ENCODE assay signal across 10 cellular contexts in genomic region chr19:17450264-17451075, GRCh38. TPM values are rescaled to one million over a fixed set of nuclear protein-coding genes. Genes with fewer than 3 reads are reported as not detected.
DNase-seq lines count a peak whose midpoint lies in the region; ATAC-seq and TF ChIP-seq lines count a peak whose summit lies in the region.
"Had no signal": no experiment of that assay in that cellular context is flagged by ENCODE, and none has a peak within 500 bp of the region (broad histone marks: within the 10 kb centered on the region; RNA-seq: fewer than 3 reads in every experiment).

No MANE protein-coding gene starts in this region.

- H4K12ac ChIP-seq in trophoblast cell (ENCODE audit: low read depth, low read length): no peak overlapping the region

- H4K8ac ChIP-seq in trophoblast cell (ENCODE audit: low read depth, low read length): no peak overlapping the region

- H3K4me3 Mint-ChIP-seq in activated T-cell treated with anti-CD3 and anti-CD28 coated beads, Interleukin-2, amount 50 U/mL, for 4 hours: peak overlapping the region; percentile 53

- H3K79me1 ChIP-seq in trophoblast cell (ENCODE audit: low read length): no peaks in the 10 kb centered on the region

- no peaks in the 10 kb centered on the region for H3K9me3 Mint-ChIP-seq in activated T-cell treated with anti-CD3 and anti-CD28 coated beads, Interleukin-2, amount 50 U/mL, for 4 hours

- no peak overlapping the region for H2BK120ac ChIP-seq in trophoblast cell (ENCODE audit: insufficient read depth, low read length, poor library complexity)

- H2BK5ac ChIP-seq in trophoblast cell (ENCODE audit: low read depth, low read length, poor library complexity): no peak overlapping the region

- no peak for TF ChIP-seq CTCF in DND-41 (IDR thresholded peaks at IDR 0.05; ENCODE audit: borderline replicate concordance, extremely low read depth, low read length, poor library complexity, severe bottlenecking)

- no peak overlapping the region for H2BK12ac ChIP-seq in trophoblast cell (ENCODE audit: low read length)

- H3K18ac ChIP-seq in trophoblast cell (ENCODE audit: low read length): no peak overlapping the region

- H3K36me3 ChIP-seq in DND-41 (ENCODE audit: insufficient read depth, low read length) (no peaks in the 10 kb centered on the region), trophoblast cell (ENCODE audit: control insufficient read depth in 1 of 2, insufficient read depth in 2 of 2, low read length in 2 of 2) (no peaks in the 10 kb centered on the region)

- H3K27me3 ChIP-seq in DND-41 (ENCODE audit: insufficient read depth, low read length, poor library complexity): peaks cover 15% of the 10 kb centered on the region
- H3K27me3 ChIP-seq in trophoblast cell (ENCODE audit: insufficient read depth, low read length): peaks cover 27% of the 10 kb centered on the region

- H3K27ac ChIP-seq in DND-41 (ENCODE audit: low read length): no peak overlapping the region
- no peak overlapping the region for H3K27ac ChIP-seq in trophoblast cell (ENCODE audit: low read depth, low read length)

- H2AK5ac ChIP-seq in trophoblast cell (ENCODE audit: low read length): no peak overlapping the region

- DNase-seq in DND-41: peak; percentile 25
- peak; percentile 51 to 80 for DNase-seq in Kasumi-1 (lab: John Stamatoyannopoulos, UW)
- DNase-seq in activated T-cell treated with anti-CD3 and anti-CD28 coated beads, Interleukin-2, amount 50 U/mL, for 4 hours: peak; percentile 27
- DNase-seq in trophoblast cell: peak; percentile 60 to 83
- no peak for DNase-seq in nucleus accumbens (lab: John Stamatoyannopoulos, UW)
- DNase-seq in NCI-H82 treated with DMSO at 0.1 percent for 48 hours (lab: John Stamatoyannopoulos, UW; ENCODE audit: unreplicated experiment): no peak
- no peak for DNase-seq in NCI-H2171 treated with DMSO at 0.1 percent for 48 hours (lab: John Stamatoyannopoulos, UW)
- DNase-seq: NCI-H2081 treated with DMSO at 0.1 percent for 48 hours, substantia nigra had no signal

- H3K4me2 ChIP-seq in DND-41 (ENCODE audit: insufficient read depth, low read length) (no peak overlapping the region), trophoblast cell (ENCODE audit: low read length) (no peak overlapping the region)

- no peaks in the 10 kb centered on the region for H3K79me2 ChIP-seq in DND-41 (ENCODE audit: insufficient read depth, low read length)
- H3K79me2 ChIP-seq in trophoblast cell (ENCODE audit: control insufficient read depth, insufficient read depth, low read length, poor library complexity): no peaks in the 10 kb centered on the region

- no CpG with 5 or more reads among the region's 8 CpGs for WGBS in trophoblast cell (ENCODE audit: extremely low coverage, insufficient coverage, insufficient read length)

- H3K27me3 Mint-ChIP-seq in activated T-cell treated with anti-CD3 and anti-CD28 coated beads, Interleukin-2, amount 50 U/mL, for 4 hours (ENCODE audit: low read depth): peaks cover 26% of the 10 kb centered on the region

- H3K4me1 ChIP-seq in DND-41 (ENCODE audit: insufficient read depth, low read length) (peaks cover 13% of the 10 kb centered on the region), trophoblast cell (ENCODE audit: control insufficient read depth in 1 of 2, insufficient read depth in 2 of 2, low read length in 2 of 2) (peaks cover 0 to 2% of the 10 kb centered on the region in 2 experiments)

- H4K20me1 ChIP-seq in DND-41 (ENCODE audit: insufficient read depth, low read length): no peaks in the 10 kb centered on the region

- H3K9ac ChIP-seq in DND-41 (ENCODE audit: low read depth, low read length): no peak overlapping the region
- no peak overlapping the region for H3K9ac ChIP-seq in trophoblast cell (ENCODE audit: low read length)

- no peaks in the 10 kb centered on the region for H3K9me3 ChIP-seq in DND-41 (ENCODE audit: insufficient read depth, low read length, severe bottlenecking)
- H3K9me3 ChIP-seq in trophoblast cell (ENCODE audit: insufficient read depth, low read depth, low read length): peaks cover 10% of the 10 kb centered on the region

- no peak overlapping the region for H3K23ac ChIP-seq in trophoblast cell (ENCODE audit: low read length)

- ATAC-seq in DND-41 (ENCODE audit: insufficient read depth, low read depth) (peak; percentile 20; the same call in 1 of the 3 replicates), GM21423 (IDR thresholded peaks at IDR 0.05; ENCODE audit: unreplicated experiment) (no peak)
- peak; percentile 85 to 87 for ATAC-seq in activated T-cell treated with anti-CD3 and anti-CD28 coated beads, Interleukin-2, amount 50 U/mL, for 4 hours

- no peaks in the 10 kb centered on the region for H3K36me3 Mint-ChIP-seq in activated T-cell treated with anti-CD3 and anti-CD28 coated beads, Interleukin-2, amount 50 U/mL, for 4 hours (ENCODE audit: insufficient read depth)

- no peak overlapping the region for H4K91ac ChIP-seq in trophoblast cell (ENCODE audit: low read depth, low read length)

- H3K4ac ChIP-seq in trophoblast cell (ENCODE audit: low read depth, low read length): no peak overlapping the region

- H3K14ac ChIP-seq in trophoblast cell (ENCODE audit: low read length): no peak overlapping the region

- H2AFZ ChIP-seq in DND-41 (ENCODE audit: low read depth, low read length) (no peak overlapping the region), trophoblast cell (ENCODE audit: insufficient read depth, low read length, poor library complexity) (no peak overlapping the region)

- no peak overlapping the region for H3K4me3 ChIP-seq in DND-41 (ENCODE audit: low read depth in 1 of 2, low read length in 2 of 2)
- H3K4me3 ChIP-seq in trophoblast cell (ENCODE audit: low read depth, low read length): no peak overlapping the region

- peaks cover 21% of the 10 kb centered on the region for H3K4me1 Mint-ChIP-seq in activated T-cell treated with anti-CD3 and anti-CD28 coated beads, Interleukin-2, amount 50 U/mL, for 4 hours (ENCODE audit: low read depth)

RNA-seq across cellular contexts. Expression of gene TMEM221, which starts 2.0 kb away (rescaled TPM):
- not detected for total RNA-seq in activated T-cell treated with anti-CD3 and anti-CD28 coated beads, Interleukin-2, amount 50 U/mL, for 4 hours
- polyA plus RNA-seq in trophoblast cell (2013): 0.07 TPM in 2 replicates

RNA-seq across cellular contexts. Expression of gene NXNL1, which starts 10.3 kb away (rescaled TPM):
- not detected for total RNA-seq in activated T-cell treated with anti-CD3 and anti-CD28 coated beads, Interleukin-2, amount 50 U/mL, for 4 hours
- not detected in 2 replicates for polyA plus RNA-seq in trophoblast cell (2013)

RNA-seq across cellular contexts. Expression of gene SLC27A1, which starts 19.9 kb away (rescaled TPM):
- 1 to 10 TPM; 1.5 to 2.1 (median 2.0) TPM for total RNA-seq in activated T-cell treated with anti-CD3 and anti-CD28 coated beads, Interleukin-2, amount 50 U/mL, for 4 hours
- 4.7 and 5.0 TPM in 2 replicates for polyA plus RNA-seq in trophoblast cell (2013)

RNA-seq across cellular contexts. Expression of gene MVB12A, which starts 30.6 kb away (rescaled TPM):
- total RNA-seq in activated T-cell treated with anti-CD3 and anti-CD28 coated beads, Interleukin-2, amount 50 U/mL, for 4 hours: 10 to 100 TPM; 37.3 to 43.3 (median 38.6) TPM
- 44.4 and 46.3 TPM in 2 replicates for polyA plus RNA-seq in trophoblast cell (2013)

RNA-seq across cellular contexts. Expression of gene BST2, which starts 45.0 kb away (rescaled TPM):
- 100 to 1,000 TPM in 2 of 3 donors, 10 to 100 TPM in 1; 85.9 to 120 (median 105) TPM for total RNA-seq in activated T-cell treated with anti-CD3 and anti-CD28 coated beads, Interleukin-2, amount 50 U/mL, for 4 hours
- polyA plus RNA-seq in trophoblast cell (2013): 0.72 and 0.79 TPM in 2 replicates

Comparison
In these comparisons a context has a peak if more than half of its experiments do, and no peak if none do; other contexts are left out.
1. DNase-seq: peak in DND-41 (single experiment), Kasumi-1 (2 of 2), activated T-cell treated with anti-CD3 and anti-CD28 coated beads, Interleukin-2, amount 50 U/mL, for 4 hours (single experiment) and trophoblast cell (2 of 2); none in nucleus accumbens (0 of 56), NCI-H82 treated with DMSO at 0.1 percent for 48 hours (single experiment) and NCI-H2171 treated with DMSO at 0.1 percent for 48 hours (single experiment).